Comparison of ENCODE assay signal across 29 cellular contexts in genomic region chr1:46479744-46480350, GRCh38. TPM values are rescaled to one million over a fixed set of nuclear protein-coding genes. Genes with fewer than 3 reads are reported as not detected.
"Had no signal": no experiment of that assay in that cellular context is flagged by ENCODE, and none has a peak within 500 bp of the region (broad histone marks: within the 10 kb centered on the region; RNA-seq: fewer than 3 reads in every experiment).

No MANE protein-coding gene starts in this region.

- ATAC-seq: activated CD8-positive, alpha-beta T cell treated with anti-CD3 and anti-CD28 coated beads, Interleukin-2, amount 10 ng/mL, durations not matched to agents 7 days and 5 days; gastroesophageal sphincter; lower lobe of right lung; psoas muscle; right lobe of liver; T-helper 17 cell had no signal

- H3K4me3 ChIP-seq: esophagus squamous epithelium, gastroesophageal sphincter, lower lobe of right lung, psoas muscle, right lobe of liver, skin epidermis, thoracic aorta, vagina had no signal

- H3K4me1 ChIP-seq: esophagus squamous epithelium, gastroesophageal sphincter, lower lobe of right lung, psoas muscle, vagina had no signal

- H3K27ac Mint-ChIP-seq: activated CD8-positive, alpha-beta T cell treated with anti-CD3 and anti-CD28 coated beads, Interleukin-2, amount 10 ng/mL, durations not matched to agents 7 days and 5 days; activated naive CD4-positive, alpha-beta T cell treated with anti-CD3 and anti-CD28 coated beads, Interleukin-2, amount 50 U/mL, for 24 hours; activated T-helper 1 cell treated with anti-CD3 and anti-CD28 coated beads, Interleukin-12 subunit alpha, Interleukin-12 subunit beta, Interleukin-2, Interleukin-4 antibody, amounts not matched to agents 30 ng/mL and 10 ng/mL and 1 ng/mL, durations not matched to agents 14 hours and 24 hours and 36 hours; T-helper 17 cell; type B pancreatic cell had no signal

- H3K27ac ChIP-seq: esophagus squamous epithelium, gastroesophageal sphincter, lower lobe of right lung, psoas muscle, right lobe of liver, skin epidermis, thoracic aorta, vagina had no signal

- H3K9me3 ChIP-seq: esophagus squamous epithelium, gastroesophageal sphincter, lower lobe of right lung, psoas muscle, right lobe of liver, thoracic aorta, vagina had no signal

- H3K4me3 Mint-ChIP-seq: activated CD8-positive, alpha-beta T cell treated with anti-CD3 and anti-CD28 coated beads, Interleukin-2, amount 10 ng/mL, durations not matched to agents 7 days and 5 days; activated naive CD4-positive, alpha-beta T cell treated with anti-CD3 and anti-CD28 coated beads, Interleukin-2, amount 50 U/mL, for 24 hours; activated T-helper 1 cell treated with anti-CD3 and anti-CD28 coated beads, Interleukin-12 subunit alpha, Interleukin-12 subunit beta, Interleukin-2, Interleukin-4 antibody, amounts not matched to agents 30 ng/mL and 10 ng/mL and 1 ng/mL, durations not matched to agents 14 hours and 24 hours and 36 hours; brain; naive B cell; T-helper 17 cell; type B pancreatic cell had no signal

- H3K27me3 ChIP-seq: right lobe of liver, vagina had no signal

- H3K36me3 ChIP-seq: esophagus squamous epithelium, gastroesophageal sphincter, lower lobe of right lung, right lobe of liver, thoracic aorta, vagina had no signal

- H3K9me3 Mint-ChIP-seq: activated naive CD4-positive, alpha-beta T cell treated with anti-CD3 and anti-CD28 coated beads, Interleukin-2, amount 50 U/mL, for 24 hours; activated T-helper 1 cell treated with anti-CD3 and anti-CD28 coated beads, Interleukin-12 subunit alpha, Interleukin-12 subunit beta, Interleukin-2, Interleukin-4 antibody, amounts not matched to agents 30 ng/mL and 10 ng/mL and 1 ng/mL, durations not matched to agents 14 hours and 24 hours and 36 hours; naive B cell; type B pancreatic cell had no signal

- DNase-seq: activated CD4-positive, alpha-beta T cell treated with anti-CD3 and anti-CD28 coated beads for 48 hours; activated CD8-positive, alpha-beta T cell treated with anti-CD3 and anti-CD28 coated beads, Interleukin-2, amount 10 ng/mL, durations not matched to agents 7 days and 5 days; activated gamma-delta T cell; caudate nucleus; esophagus squamous epithelium; head of caudate nucleus; islet precursor cell; lower lobe of right lung; naive B cell; psoas muscle; stimulated activated CD4-positive, alpha-beta T cell treated with anti-CD3 and anti-CD28 coated beads, Interleukin-15, amount 100 ng/mL, for 24 hours; stimulated activated CD4-positive, alpha-beta T cell treated with anti-CD3 and anti-CD28 coated beads, Interleukin-2, amount 100 ng/mL, for 48 hours; stimulated activated CD8-positive, alpha-beta memory T cell treated with anti-CD3 and anti-CD28 coated beads, Interleukin-4, amount 100 ng/mL, for 48 hours; stimulated activated naive CD4-positive, alpha-beta T cell; SW 1271; T-helper 17 cell had no signal

- H3K4me1 Mint-ChIP-seq: activated naive CD4-positive, alpha-beta T cell treated with anti-CD3 and anti-CD28 coated beads, Interleukin-2, amount 50 U/mL, for 24 hours; T-helper 17 cell had no signal

- H3K36me3 Mint-ChIP-seq: activated naive CD4-positive, alpha-beta T cell treated with anti-CD3 and anti-CD28 coated beads, Interleukin-2, amount 50 U/mL, for 24 hours; brain; naive B cell; type B pancreatic cell had no signal

RNA-seq across cellular contexts. Expression of gene DMBX1, which starts 9.8 kb away (rescaled TPM):
- total RNA-seq: activated T-helper 1 cell treated with anti-CD3 and anti-CD28 coated beads, Interleukin-12 subunit alpha, Interleukin-12 subunit beta, Interleukin-2, Interleukin-4 antibody, amounts not matched to agents 30 ng/mL and 10 ng/mL and 1 ng/mL, durations not matched to agents 14 hours and 24 hours and 36 hours; aorta; dermis microvascular lymphatic vessel endothelial cell; esophagus squamous epithelium; gastroesophageal sphincter; lower lobe of right lung; mucosa of gallbladder; omental fat pad; psoas muscle; right lobe of liver; T-helper 17 cell; thoracic aorta had no signal
- polyA plus RNA-seq: psoas muscle had no signal
